ENCODE assay signal across 13 cellular contexts in genomic region chr19:23440207-23440606, GRCh38. TPM values are rescaled to one million over a fixed set of nuclear protein-coding genes. Genes with fewer than 3 reads are reported as not detected.
DNase-seq lines count a peak whose midpoint lies in the region; ATAC-seq, FAIRE-seq and TF ChIP-seq lines count a peak whose summit lies in the region.
"Had no signal": no experiment of that assay in that cellular context is flagged by ENCODE, and none has a peak within 500 bp of the region (broad histone marks: within the 10 kb centered on the region; RNA-seq: fewer than 3 reads in every experiment).

No MANE protein-coding gene starts in this region.

- H3K36me3 ChIP-seq in MM.1S (replicated peaks; ENCODE audit: insufficient read depth, low read length) (no peaks in the 10 kb centered on the region), MG63 (no peaks in the 10 kb centered on the region)

- no peak for TF ChIP-seq EP300 in A549 (IDR thresholded peaks at IDR 0.05)

- no peaks in the 10 kb centered on the region for H3K4me1 ChIP-seq in A549
- no peaks in the 10 kb centered on the region for H3K4me1 ChIP-seq in MM.1S (ENCODE audit: low read length)

- TF ChIP-seq RAD21 in A549 (conservative IDR thresholded peaks at IDR 0.05 in 1 of 2, IDR thresholded peaks at IDR 0.05 in 1 of 2), result no peak

- no peak overlapping the region for H3K4me2 ChIP-seq in A549
- H3K4me2 ChIP-seq in MM.1S (ENCODE audit: low read depth, low read length), result no peak overlapping the region

- H3K27ac ChIP-seq in A549 (no peak overlapping the region), MM.1S (ENCODE audit: low read length) (no peak overlapping the region)
- H3K27ac ChIP-seq: epithelial cell of prostate had no signal

- H3K4me3 ChIP-seq in A549 (no peak overlapping the region), MM.1S (ENCODE audit: low read length) (no peak overlapping the region), choroid plexus epithelial cell (ENCODE audit: low read depth, low read length) (no peak overlapping the region), MG63 (no peak overlapping the region)

- no peak for FAIRE-seq in A549 (lab: Jason Lieb, UNC)

- TF ChIP-seq CTCF in A549 (IDR thresholded peaks at IDR 0.05), result no peak
- TF ChIP-seq CTCF in MM.1S (IDR thresholded peaks at IDR 0.05; ENCODE audit: low read length), result peak; percentile 18; the same call in 1 of the 2 replicates
- peak; percentile 37 for TF ChIP-seq CTCF in choroid plexus epithelial cell (conservative IDR thresholded peaks at IDR 0.05; ENCODE audit: low read depth, low read length)

- DNase-seq in A549 (ENCODE audit: low read depth in 1 of 2, low spot score in 1 of 2), result peak; percentile 9 to 45
- peak; percentile 12 for DNase-seq in COLO829 (ENCODE audit: low spot score)
- no peak for DNase-seq in MM.1S
- DNase-seq in choroid plexus epithelial cell (ENCODE audit: low read depth), result no peak
- DNase-seq in effector CD4-positive, alpha-beta T cell, result no peak
- DNase-seq in NCI-H2081 (lab: John Stamatoyannopoulos, UW), result no peak
- no peak for DNase-seq in MG63
- DNase-seq: activated CD8-positive, alpha-beta memory T cell treated with anti-CD3 and anti-CD28 coated beads for 24 hours; CD4-positive, alpha-beta T cell; hypothalamus had no signal

- H3K79me2 ChIP-seq in MM.1S (ENCODE audit: low read length), result no peaks in the 10 kb centered on the region

- peak in 1 of 2 experiments; percentile 77; a peak in 3 of 6 replicates for ATAC-seq in A549
- no peak for ATAC-seq in HG03378 (IDR thresholded peaks at IDR 0.05; ENCODE audit: unreplicated experiment)
- ATAC-seq: sciatic nerve had no signal

- H3K9ac ChIP-seq in MM.1S (ENCODE audit: low read length), result no peak overlapping the region

- H3F3A ChIP-seq in MM.1S (ENCODE audit: insufficient read depth, low read length), result no peaks in the 10 kb centered on the region

- WGBS in A549 (ENCODE audit: missing lambda C conversion rate), result 27% methylated on average over 9 of the region's 9 CpGs

- no peaks in the 10 kb centered on the region for H3K9me2 ChIP-seq in MM.1S (replicated peaks; ENCODE audit: insufficient read depth, low read length)

- H3K27me3 ChIP-seq in MM.1S (replicated peaks; ENCODE audit: insufficient read depth, low read length), result no peaks in the 10 kb centered on the region
- no peaks in the 10 kb centered on the region for H3K27me3 ChIP-seq in MG63

- no peaks in the 10 kb centered on the region for H4K20me1 ChIP-seq in MM.1S (ENCODE audit: insufficient read depth, low read length)

- H2AFZ ChIP-seq in MM.1S (ENCODE audit: low read length), result no peak overlapping the region

- POLR2A ChIA-PET in A549 (lab: Yijun Ruan, JAX), result no interaction called here

- no peak for TF ChIP-seq POLR2A in A549 (IDR thresholded peaks at IDR 0.05; ENCODE audit: low read length)

- H3K9me3 ChIP-seq in A549 (peaks cover 47% of the 10 kb centered on the region), MM.1S (replicated peaks; ENCODE audit: insufficient read depth, low read length) (no peaks in the 10 kb centered on the region; the same call in 1 of the 2 replicates), MG63 (no peaks in the 10 kb centered on the region)

- CTCF ChIA-PET in A549 (lab: Yijun Ruan, JAX), result interaction anchor here (0.7 kb wide), 1 partner anchor 561 kb away, joined by 4 read pairs; no protein-coding TSS in a partner anchor

TF ChIP-seq in A549, 52 proteins besides CTCF, POLR2A, EP300 and RAD21:
- TF ChIP-seq CEBPB (IDR thresholded peaks at IDR 0.05), result no peak
- no peak for TF ChIP-seq ZC3H11A (IDR thresholded peaks at IDR 0.05)
- no peak for TF ChIP-seq GATA3 (IDR thresholded peaks at IDR 0.05; ENCODE audit: borderline replicate concordance)
- no peak for TF ChIP-seq HEYL (CRISPR knock-in tag; IDR thresholded peaks at IDR 0.05)
- TF ChIP-seq, protein P1, sequence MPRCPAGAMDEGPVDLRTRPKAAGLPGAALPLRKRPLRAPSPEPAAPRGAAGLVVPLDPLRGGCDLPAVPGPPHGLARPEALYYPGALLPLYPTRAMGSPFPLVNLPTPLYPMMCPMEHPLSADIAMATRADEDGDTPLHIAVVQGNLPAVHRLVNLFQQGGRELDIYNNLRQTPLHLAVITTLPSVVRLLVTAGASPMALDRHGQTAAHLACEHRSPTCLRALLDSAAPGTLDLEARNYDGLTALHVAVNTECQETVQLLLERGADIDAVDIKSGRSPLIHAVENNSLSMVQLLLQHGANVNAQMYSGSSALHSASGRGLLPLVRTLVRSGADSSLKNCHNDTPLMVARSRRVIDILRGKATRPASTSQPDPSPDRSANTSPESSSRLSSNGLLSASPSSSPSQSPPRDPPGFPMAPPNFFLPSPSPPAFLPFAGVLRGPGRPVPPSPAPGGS (IDR thresholded peaks at IDR 0.05), result no peak
- no peak for TF ChIP-seq HOXA7 (CRISPR knock-in tag; IDR thresholded peaks at IDR 0.05)
- no peak for TF ChIP-seq FOXS1 (CRISPR knock-in tag; IDR thresholded peaks at IDR 0.05)
- no peak for TF ChIP-seq POLR2AphosphoS2 (conservative IDR thresholded peaks at IDR 0.05; ENCODE audit: low read length)
- no peak for TF ChIP-seq BHLHE40 (IDR thresholded peaks at IDR 0.05; ENCODE audit: low read depth, low read length)
- TF ChIP-seq CBX2 (IDR thresholded peaks at IDR 0.05; ENCODE audit: borderline replicate concordance, low read depth), result no peak
- no peak for TF ChIP-seq HOXB5 (CRISPR knock-in tag; IDR thresholded peaks at IDR 0.05)
- no peak for TF ChIP-seq ZSCAN20 (CRISPR knock-in tag; IDR thresholded peaks at IDR 0.05)
- no peak for TF ChIP-seq KDM1A (IDR thresholded peaks at IDR 0.05; ENCODE audit: low read depth)
- TF ChIP-seq, protein P2, sequence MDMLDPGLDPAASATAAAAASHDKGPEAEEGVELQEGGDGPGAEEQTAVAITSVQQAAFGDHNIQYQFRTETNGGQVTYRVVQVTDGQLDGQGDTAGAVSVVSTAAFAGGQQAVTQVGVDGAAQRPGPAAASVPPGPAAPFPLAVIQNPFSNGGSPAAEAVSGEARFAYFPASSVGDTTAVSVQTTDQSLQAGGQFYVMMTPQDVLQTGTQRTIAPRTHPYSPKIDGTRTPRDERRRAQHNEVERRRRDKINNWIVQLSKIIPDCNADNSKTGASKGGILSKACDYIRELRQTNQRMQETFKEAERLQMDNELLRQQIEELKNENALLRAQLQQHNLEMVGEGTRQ (IDR thresholded peaks at IDR 0.05), result no peak
- no peak for TF ChIP-seq EHF (CRISPR knock-in tag; IDR thresholded peaks at IDR 0.05)
- no peak for TF ChIP-seq RNF2 (IDR thresholded peaks at IDR 0.05; ENCODE audit: borderline replicate concordance, low read depth)

RNA-seq across cellular contexts. Expression of gene ZNF91, which starts 44.9 kb away (rescaled TPM):
- polyA plus RNA-seq in A549 (2011; rRNA removed), result 0.76 and 0.89 TPM in 2 replicates
- 0.18 and 0.25 TPM in 2 replicates for polyA plus RNA-seq in A549 (2012; cell fraction: cytosol; rRNA removed)
- 0.29 and 0.34 TPM in 2 replicates for polyA plus RNA-seq in A549 (2012; cell fraction: nucleus; rRNA removed)
- 0.17 to 0.50 TPM (median 0.24 TPM) in 3 replicates for polyA plus RNA-seq in A549 (2017; fragmentation: RNase III; extraction: RNeasy Plus Mini Kit Qiagen cat#74134 plus additional on column Dnase treatment)
- 0.83 and 1.4 TPM in 2 replicates for polyA minus RNA-seq in A549 (2011; rRNA and poly(A)+ RNA removed)
- 2.0 and 18.0 TPM in 2 replicates for total RNA-seq in MG63 (2014; rRNA removed; shearing (Covaris generic); ENCODE audit: low replicate concordance)

Comparison
In these comparisons a context has a peak if more than half of its experiments do, and no peak if none do; other contexts are left out.
1. DNase-seq: peak in A549 (2 of 2) and COLO829 (single experiment); none in MM.1S (single experiment), choroid plexus epithelial cell (single experiment), effector CD4-positive, alpha-beta T cell (single experiment), NCI-H2081 (0 of 2) and MG63 (single experiment).